Comparison of ENCODE assay signal across 10 cellular contexts in the genomic region with DNA sequence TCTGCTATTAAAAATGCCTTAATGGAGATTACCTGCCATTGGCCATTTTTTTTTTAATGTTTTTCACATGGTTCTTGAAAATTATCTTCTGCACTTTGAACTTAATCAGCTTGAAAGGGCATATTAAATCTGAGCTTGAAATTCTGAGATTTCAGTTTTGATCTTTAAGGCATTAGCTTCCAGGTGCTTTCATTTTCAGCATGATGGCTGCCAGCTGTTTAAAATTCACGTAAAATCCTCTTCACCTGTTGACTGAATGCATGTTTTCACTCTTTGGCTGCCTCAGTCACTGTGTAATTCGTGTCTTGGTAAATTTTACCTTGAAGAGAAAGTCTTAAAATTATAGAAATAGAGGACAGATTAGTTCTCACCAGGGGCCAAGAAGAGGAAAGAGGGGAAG.
"Had no signal": no experiment of that assay in that cellular context is flagged by ENCODE, and none has a peak within 500 bp of the region (broad histone marks: within the 10 kb centered on the region; RNA-seq: fewer than 3 reads in every experiment).

No MANE protein-coding gene starts in this region.

- DNase-seq: activated naive CD4-positive, alpha-beta T cell treated with Interleukin-2 at 50 U/mL for 16 hours; activated naive CD8-positive, alpha-beta T cell treated with anti-CD3 and anti-CD28 coated beads, Interleukin-2, amount 50 U/mL, for 24 hours; aorta; effector CD8-positive, alpha-beta T cell; foreskin fibroblast; mesendoderm; retina had no signal

- ATAC-seq: activated CD4-positive, CD25-positive, alpha-beta regulatory T cell treated with anti-CD3 and anti-CD28 coated beads, Interleukin-2, amount 50 U/mL, for 24 hours; activated naive CD8-positive, alpha-beta T cell treated with anti-CD3 and anti-CD28 coated beads, Interleukin-2, amount 50 U/mL, for 24 hours; natural killer cell treated with Interleukin-12 subunit alpha and Interleukin-12 subunit beta and Interleukin-15 and Interleukin-18, amount 100 ng/mL, for 72 hours; stimulated activated memory B cell treated with anti-CD40 and anti-IgM and Interleukin-4, amounts not matched to agents 10 μg/mL and 1 μg/mL and 100 μg/mL, for 72 hours had no signal
